In the genomic region with DNA sequence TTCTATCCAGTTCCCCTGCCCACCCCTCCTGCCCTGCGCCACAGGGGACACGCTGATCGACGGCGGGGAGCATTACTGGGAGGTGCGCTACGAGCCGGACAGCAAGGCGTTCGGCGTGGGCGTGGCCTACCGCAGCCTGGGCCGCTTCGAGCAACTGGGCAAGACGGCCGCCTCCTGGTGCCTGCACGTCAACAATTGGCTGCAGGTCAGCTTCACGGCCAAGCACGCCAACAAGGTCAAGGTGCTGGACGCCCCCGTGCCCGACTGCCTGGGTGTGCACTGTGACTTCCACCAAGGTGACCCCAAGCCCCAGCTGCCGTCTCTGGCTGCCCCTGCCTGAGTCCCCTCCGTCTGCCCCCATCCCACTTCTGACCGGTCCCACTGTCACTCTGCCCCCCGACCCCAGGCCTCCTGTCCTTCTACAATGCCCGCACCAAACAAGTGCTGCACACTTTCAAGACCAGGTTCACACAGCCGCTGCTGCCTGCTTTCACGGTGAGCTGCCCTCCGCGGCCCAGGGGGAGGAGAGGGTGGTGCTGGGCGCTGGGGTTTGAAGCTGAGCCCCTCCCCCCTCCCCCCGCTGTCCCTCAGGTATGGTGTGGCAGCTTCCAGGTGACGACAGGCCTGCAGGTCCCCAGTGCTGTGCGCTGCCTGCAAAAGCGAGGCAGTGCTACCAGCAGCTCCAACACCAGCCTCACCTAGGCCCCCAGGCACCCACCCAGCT, we compare ENCODE assay signal across 20 cellular contexts. TPM values are rescaled to one million over a fixed set of nuclear protein-coding genes. Genes with fewer than 3 reads are reported as not detected.
A peak's percentile ranks its signal among the peaks of the same experiment; 100 is the strongest.
DNase-seq lines count a peak whose midpoint lies in the region; ATAC-seq, FAIRE-seq and TF ChIP-seq lines count a peak whose summit lies in the region.
"Had no signal": no experiment of that assay in that cellular context is flagged by ENCODE, and none has a peak within 500 bp of the region (broad histone marks: within the 10 kb centered on the region; RNA-seq: fewer than 3 reads in every experiment).

No MANE protein-coding gene starts in this region.

- H3K27ac ChIP-seq in cardiac muscle cell (peak overlapping the region; percentile 43), left ventricle myocardium inferior (replicated peaks) (no peak overlapping the region), H1 (ENCODE audit: low read depth, low read length) (no peak overlapping the region), neuronal stem cell (replicated peaks; ENCODE audit: low read length) (no peak overlapping the region), small intestine (ENCODE audit: low read depth in 1 of 2, low read length in 1 of 2) (no peak overlapping the region)
- H3K27ac ChIP-seq: Peyer's patch had no signal

- H2AFZ ChIP-seq in H1 (ENCODE audit: low read length) (no peak overlapping the region), neuronal stem cell (ENCODE audit: low read length) (no peak overlapping the region)

- intact Hi-C loops in left ventricle myocardium inferior (cut with micrococcal nuclease) = no loop called here
- intact Hi-C loops in sciatic nerve (cut with DNase I) = no loop called here

- H3K4me1 ChIP-seq in cardiac muscle cell (ENCODE audit: low read depth) (no peaks in the 10 kb centered on the region), left ventricle myocardium inferior (peaks cover 16% of the 10 kb centered on the region), H1 (replicated peaks in 1 of 4; ENCODE audit: control insufficient read depth in 3 of 4, insufficient read depth in 4 of 4, low read length in 3 of 4) (peaks cover 0 to 4% (median 2%) of the 10 kb centered on the region in 4 experiments; a peak in 4 of 7 replicates), neuronal stem cell (ENCODE audit: control insufficient read depth in 2 of 2, insufficient read depth in 1 of 2, low read depth in 1 of 2, low read length in 2 of 2) (peaks cover 4 to 8% of the 10 kb centered on the region in 2 donors), small intestine (ENCODE audit: control insufficient read depth in 2 of 2, insufficient read depth in 1 of 2, low read depth in 1 of 2, low read length in 1 of 2) (no peaks in the 10 kb centered on the region)

- TF ChIP-seq CTCF in cardiac muscle cell (IDR thresholded peaks at IDR 0.05; ENCODE audit: low read depth, low read length) (no peak), left ventricle myocardium inferior (IDR thresholded peaks at IDR 0.05; ENCODE audit: borderline replicate concordance) (no peak), H1 (IDR thresholded peaks at IDR 0.05; ENCODE audit: control extremely low read depth in 1 of 3, insufficient read depth in 1 of 3, low read depth in 1 of 3, low read length in 3 of 3) (no peak)

- H3K14ac ChIP-seq in H1 (ENCODE audit: insufficient read length) (no peak overlapping the region), neuronal stem cell (ENCODE audit: low read length) (peak overlapping the region; percentile 50)

- no peak for ATAC-seq in sciatic nerve

- TF ChIP-seq POLR2A in H1 (IDR thresholded peaks at IDR 0.05; ENCODE audit: control extremely low read depth in 1 of 2, low read depth in 2 of 2, low read length in 2 of 2) = no peak

- CTCF ChIA-PET in H1 (lab: Charles Lee; ENCODE audit: partially characterized antibody) = interaction anchor here (0.6 to 8.2 kb wide), 12 partner anchors 9 to 266 kb away, joined by 3 to 71 read pairs (median 4); a partner anchor contains a TSS

- H3K18ac ChIP-seq in H1 (ENCODE audit: extremely low read depth, low read length) = no peak overlapping the region
- H3K18ac ChIP-seq in neuronal stem cell (ENCODE audit: low read length) = peak overlapping the region; percentile 54

- H3K4me3 ChIP-seq in cardiac muscle cell (no peak overlapping the region), left ventricle myocardium inferior (no peak overlapping the region), H1 (ENCODE audit: extremely low read depth in 1 of 4, insufficient read depth in 2 of 4, low read depth in 3 of 4, low read length in 4 of 4) (no peak overlapping the region), neuronal stem cell (ENCODE audit: low read length in 2 of 2) (no peak overlapping the region), small intestine (ENCODE audit: low read depth in 1 of 2, low read length in 2 of 2) (no peak overlapping the region)
- H3K4me3 ChIP-seq: MG63, Peyer's patch had no signal

- H3K4me2 ChIP-seq in H1 (ENCODE audit: insufficient read depth in 1 of 2, low read depth in 2 of 2, low read length in 2 of 2) (no peak overlapping the region), neuronal stem cell (ENCODE audit: insufficient read depth, low read length, poor library complexity, severe bottlenecking) (no peak overlapping the region)

- H2BK15ac ChIP-seq in H1 (ENCODE audit: low read length) = no peak overlapping the region
- no peak overlapping the region for H2BK15ac ChIP-seq in neuronal stem cell (ENCODE audit: low read length)

- no peaks in the 10 kb centered on the region for H3K79me1 ChIP-seq in H1 (ENCODE audit: low read depth, low read length)
- peaks cover 2% of the 10 kb centered on the region for H3K79me1 ChIP-seq in neuronal stem cell (ENCODE audit: low read depth, low read length)

- no peaks in the 10 kb centered on the region for H3K27me3 ChIP-seq in cardiac muscle cell
- H3K27me3 ChIP-seq in left ventricle myocardium inferior (ENCODE audit: low read depth) = no peaks in the 10 kb centered on the region
- H3K27me3 ChIP-seq in H1 (replicated peaks in 1 of 4; ENCODE audit: control insufficient read depth in 3 of 4, extremely low read depth in 1 of 4, insufficient read depth in 3 of 4, low read length in 3 of 4) = no peaks in the 10 kb centered on the region
- no peaks in the 10 kb centered on the region for H3K27me3 ChIP-seq in neuronal stem cell (ENCODE audit: control insufficient read depth in 3 of 3, insufficient read depth in 3 of 3, low read depth in 1 of 3, low read length in 3 of 3)
- H3K27me3 ChIP-seq in small intestine (ENCODE audit: control insufficient read depth in 2 of 2, insufficient read depth in 2 of 2, low read length in 2 of 2) = no peaks in the 10 kb centered on the region
- H3K27me3 ChIP-seq: MG63, Peyer's patch had no signal

- H3K36me3 ChIP-seq in cardiac muscle cell = no peaks in the 10 kb centered on the region
- H3K36me3 ChIP-seq in left ventricle myocardium inferior = no peaks in the 10 kb centered on the region
- peaks cover under 1 to 27% (median 5%) of the 10 kb centered on the region in 4 experiments; a peak in 7 of 8 replicates for H3K36me3 ChIP-seq in H1 (ENCODE audit: control insufficient read depth in 2 of 4, insufficient read depth in 4 of 4, low read length in 3 of 4)
- H3K36me3 ChIP-seq in neuronal stem cell (replicated peaks in 1 of 2; ENCODE audit: control insufficient read depth in 2 of 2, insufficient read depth in 2 of 2, low read length in 2 of 2) = peaks cover 4 to 15% of the 10 kb centered on the region in 2 donors
- peaks cover 0 to 3% of the 10 kb centered on the region in 2 donors for H3K36me3 ChIP-seq in small intestine (ENCODE audit: control insufficient read depth in 2 of 2, insufficient read depth in 2 of 2, low read length in 2 of 2)
- H3K36me3 ChIP-seq: MG63 had no signal

- TF ChIP-seq RAD21 in H1 (IDR thresholded peaks at IDR 0.05 in 1 of 2, conservative IDR thresholded peaks at IDR 0.05 in 1 of 2; ENCODE audit: low read depth in 2 of 2, low read length in 2 of 2) = no peak

- H3K56ac ChIP-seq in H1 (replicated peaks; ENCODE audit: insufficient read length, low read depth, low read length) = no peak overlapping the region

- peaks cover 4 to 11% of the 10 kb centered on the region in 2 experiments for H4K20me1 ChIP-seq in H1 (replicated peaks in 1 of 2; ENCODE audit: control insufficient read depth in 1 of 2, insufficient read depth in 2 of 2, low read length in 2 of 2)

- H3K79me2 ChIP-seq in H1 (ENCODE audit: control insufficient read depth in 1 of 2, insufficient read depth in 2 of 2, low read length in 2 of 2) = no peaks in the 10 kb centered on the region

- FAIRE-seq in H1 (lab: Jason Lieb, UNC) (no peak), small intestine (lab: Jason Lieb, UNC) (no peak)
- FAIRE-seq: A204.1, G401.6, GM12891 had no signal

- peaks cover 12% of the 10 kb centered on the region; the same call in 1 of the 2 replicates for H3K23me2 ChIP-seq in H1 (ENCODE audit: low read depth, low read length)

- H2AK5ac ChIP-seq in H1 (ENCODE audit: low read depth, low read length) = no peak overlapping the region
- no peak overlapping the region for H2AK5ac ChIP-seq in neuronal stem cell (ENCODE audit: low read depth, low read length)

- no peak overlapping the region for H4K5ac ChIP-seq in H1 (ENCODE audit: insufficient read length, low read depth, low read length)

- H3K23ac ChIP-seq in H1 (ENCODE audit: insufficient read length) (no peak overlapping the region), neuronal stem cell (ENCODE audit: low read depth, low read length, poor library complexity) (peak overlapping the region; percentile 90)

- no peak for TF ChIP-seq EP300 in H1 (IDR thresholded peaks at IDR 0.05; ENCODE audit: borderline replicate concordance in 1 of 2, low read depth in 2 of 2, low read length in 2 of 2)

- no peak overlapping the region for H4K91ac ChIP-seq in H1 (replicated peaks; ENCODE audit: insufficient read length, low read length)
- no peak overlapping the region for H4K91ac ChIP-seq in neuronal stem cell (ENCODE audit: low read depth, low read length, poor library complexity)

- POLR2A ChIA-PET in H1 (lab: Charles Lee; ENCODE audit: partially characterized antibody) = interaction anchor here (0.6 to 7.4 kb wide), 11 partner anchors 9 to 560 kb away, joined by 3 to 86 read pairs (median 3); a partner anchor contains a TSS

- H2BK12ac ChIP-seq in H1 (ENCODE audit: low read depth, low read length) (no peak overlapping the region), neuronal stem cell (ENCODE audit: low read length) (peak overlapping the region; percentile 17)

- 92% methylated on average over 30 of the region's 37 CpGs; no CpG with 5 or more reads in 1 of the 2 experiments for WGBS in H1 (ENCODE audit: extremely low coverage in 1 of 2, insufficient coverage in 1 of 2, insufficient read length in 1 of 2, insufficient replicate concordance in 2 of 2, low coverage in 1 of 2, low lambda C conversion rate in 2 of 2, missing lambda C conversion rate in 1 of 2), 2 experiments
- no CpG with 5 or more reads among the region's 37 CpGs for WGBS in neuronal stem cell (ENCODE audit: extremely low coverage in 2 of 2, insufficient read length in 2 of 2, insufficient replicate concordance in 1 of 2), 2 donors
- 61 to 85% (median 76%) methylated on average over 28 to 37 of the region's 37 CpGs for WGBS in small intestine, 3 donors

- H3K4ac ChIP-seq in H1 (replicated peaks; ENCODE audit: insufficient read length, low read depth, low read length) (no peak overlapping the region), neuronal stem cell (ENCODE audit: low read length) (no peak overlapping the region)

- no peak overlapping the region for H2BK20ac ChIP-seq in H1 (ENCODE audit: low read length)

- no peak overlapping the region for H3K9ac ChIP-seq in H1 (replicated peaks in 1 of 4; ENCODE audit: extremely low read depth in 1 of 4, low read depth in 3 of 4, low read length in 3 of 4)
- peak overlapping the region; percentile 39 for H3K9ac ChIP-seq in neuronal stem cell (ENCODE audit: low read depth, low read length, poor library complexity)

- H4K8ac ChIP-seq in H1 (ENCODE audit: extremely low read depth, insufficient read depth, low read length) (no peak overlapping the region; the same call in 1 of the 2 replicates), neuronal stem cell (ENCODE audit: low read depth, low read length) (peak overlapping the region; percentile 57)

- no peak overlapping the region for H2BK120ac ChIP-seq in H1 (replicated peaks; ENCODE audit: low read depth, low read length)
- no peak overlapping the region for H2BK120ac ChIP-seq in neuronal stem cell (ENCODE audit: low read depth, low read length)

- peak in 1 of 2 donors; percentile 13 for DNase-seq in cardiac muscle cell (ENCODE audit: low read depth in 1 of 2, low spot score in 1 of 2)
- DNase-seq in left ventricle myocardium inferior = no peak
- DNase-seq in H1 (ENCODE audit: low read depth in 1 of 2, low spot score in 2 of 2) = no peak
- no peak for DNase-seq in neuronal stem cell (ENCODE audit: low spot score)
- no peak for DNase-seq in central memory CD4-positive, alpha-beta T cell
- DNase-seq in sciatic nerve (ENCODE audit: low spot score) = no peak
- DNase-seq in NOMO-1 treated with dmso at 0.1 percent for 144 hours (lab: John Stamatoyannopoulos, UW; ENCODE audit: unreplicated experiment) = no peak
- no peak for DNase-seq in small intestine
- DNase-seq: DMS79, MG63, NCI-H1092 treated with DMSO at 0.1 percent for 48 hours, NCI-H1694 treated with DMSO at 0.1 percent for 48 hours, NCI-H446 treated with DMSO at 0.1 percent for 48 hours, NCI-H774, Peyer's patch, SHP77 treated with DMSO at 0.1 percent for 48 hours had no signal

- no peak overlapping the region for H2BK5ac ChIP-seq in H1 (ENCODE audit: low read depth, low read length)
- no peak overlapping the region for H2BK5ac ChIP-seq in neuronal stem cell (ENCODE audit: low read length)

- H3K9me3 ChIP-seq in cardiac muscle cell (ENCODE audit: low read depth) = no peaks in the 10 kb centered on the region
- peaks cover 4% of the 10 kb centered on the region for H3K9me3 ChIP-seq in left ventricle myocardium inferior (replicated peaks)
- H3K9me3 ChIP-seq in H1 (ENCODE audit: insufficient read depth in 2 of 2, low read depth in 1 of 2, low read length in 1 of 2) = peaks cover 0 to 4% of the 10 kb centered on the region in 2 experiments; a peak in 2 of 4 replicates
- peaks cover 6 to 10% of the 10 kb centered on the region in 2 donors for H3K9me3 ChIP-seq in neuronal stem cell (replicated peaks in 1 of 2; ENCODE audit: control insufficient read depth in 2 of 2, insufficient read depth in 1 of 2, low read depth in 1 of 2, low read length in 2 of 2)
- no peaks in the 10 kb centered on the region for H3K9me3 ChIP-seq in small intestine (ENCODE audit: control insufficient read depth, low read depth)
- H3K9me3 ChIP-seq: MG63 had no signal

RNA-seq across cellular contexts. Expression of a gene that starts 15.5 kb away (rescaled TPM):
- total RNA-seq in cardiac muscle cell (12.3 and 18.0 TPM in 2 replicates), left ventricle myocardium inferior (2.6 TPM), sciatic nerve (3.7 TPM)
- polyA plus RNA-seq in cardiac muscle cell (18.7 and 20.3 TPM in 2 replicates), H1 (2011; rRNA removed) (33.6 and 37.3 TPM in 2 replicates), small intestine (100 to 1,000 TPM in 2 of 3 donors, 10 to 100 TPM in 1; 85.8 to 261 (median 194) TPM)
- total RNA-seq in H1 (2021; fragmentation: NEBNext Ultra II Directional; extraction: Animal tissue kit (Norgen Biotek cat#: 25700)) = 15.3 and 18.1 TPM in 2 replicates
- polyA plus RNA-seq in H1 (2011; cell fraction: cytosol; rRNA removed) = 39.4 TPM
- polyA plus RNA-seq in H1 (2011; cell fraction: nucleus; rRNA removed) = 33.5 TPM
- polyA plus RNA-seq in H1 (2012, experiment 1 of 2) = 21.5 to 32.2 TPM (median 25.1 TPM) in 4 replicates
- polyA plus RNA-seq in H1 (2012, experiment 2 of 2) = 30.2 TPM
- 18.5 TPM for polyA plus RNA-seq in H1 (2013, experiment 1 of 2)
- 19.0 TPM for polyA plus RNA-seq in H1 (2013, experiment 2 of 2)
- polyA minus RNA-seq in H1 (2011; rRNA and poly(A)+ RNA removed) = 11.4 and 11.9 TPM in 2 replicates
- 12.0 TPM for polyA minus RNA-seq in H1 (2011; cell fraction: cytosol; rRNA and poly(A)+ RNA removed)
- polyA minus RNA-seq in H1 (2011; cell fraction: nucleus; rRNA and poly(A)+ RNA removed) = 8.0 TPM
- polyA plus RNA-seq in neuronal stem cell (2013, experiment 1 of 2) = 6.4 TPM
- polyA plus RNA-seq in neuronal stem cell (2013, experiment 2 of 2) = 7.4 TPM

RNA-seq across cellular contexts. Expression of a gene that starts 18.7 kb away (rescaled TPM):
- total RNA-seq in cardiac muscle cell = 16.3 and 24.7 TPM in 2 replicates
- 18.5 and 23.2 TPM in 2 replicates for polyA plus RNA-seq in cardiac muscle cell
- total RNA-seq in left ventricle myocardium inferior = not detected
- 54.8 and 58.8 TPM in 2 replicates for total RNA-seq in H1 (2021; fragmentation: NEBNext Ultra II Directional; extraction: Animal tissue kit (Norgen Biotek cat#: 25700))
- 181 and 194 TPM in 2 replicates for polyA plus RNA-seq in H1 (2011; rRNA removed)
- 135 TPM for polyA plus RNA-seq in H1 (2011; cell fraction: cytosol; rRNA removed)
- polyA plus RNA-seq in H1 (2011; cell fraction: nucleus; rRNA removed) = 150 TPM
- 50.5 to 86.8 TPM (median 84.0 TPM) in 4 replicates for polyA plus RNA-seq in H1 (2012, experiment 1 of 2)
- 95.6 TPM for polyA plus RNA-seq in H1 (2012, experiment 2 of 2)
- 46.1 TPM for polyA plus RNA-seq in H1 (2013, experiment 1 of 2)
- 42.6 TPM for polyA plus RNA-seq in H1 (2013, experiment 2 of 2)
- 26.0 and 38.0 TPM in 2 replicates for polyA minus RNA-seq in H1 (2011; rRNA and poly(A)+ RNA removed)
- polyA minus RNA-seq in H1 (2011; cell fraction: cytosol; rRNA and poly(A)+ RNA removed) = 40.8 TPM
- polyA minus RNA-seq in H1 (2011; cell fraction: nucleus; rRNA and poly(A)+ RNA removed) = 25.0 TPM
- 34.4 TPM for polyA plus RNA-seq in neuronal stem cell (2013, experiment 1 of 2)
- 34.5 TPM for polyA plus RNA-seq in neuronal stem cell (2013, experiment 2 of 2)
- 0.31 TPM for total RNA-seq in sciatic nerve
- polyA plus RNA-seq in small intestine = 1 to 10 TPM; 1.8 to 3.2 (median 2.2) TPM
- polyA plus RNA-seq: CD14-positive monocyte had no signal

RNA-seq across cellular contexts. Expression of a gene that starts 20.3 kb away (rescaled TPM):
- total RNA-seq in cardiac muscle cell (14.4 and 19.8 TPM in 2 replicates), left ventricle myocardium inferior (19.2 TPM), sciatic nerve (13.1 TPM)
- polyA plus RNA-seq in cardiac muscle cell (19.2 and 24.3 TPM in 2 replicates), H1 (2011; rRNA removed) (22.9 and 31.6 TPM in 2 replicates), small intestine (10 to 100 TPM; 27.0 to 45.1 (median 43.8) TPM)
- total RNA-seq in H1 (2021; fragmentation: NEBNext Ultra II Directional; extraction: Animal tissue kit (Norgen Biotek cat#: 25700)) = 24.2 and 27.7 TPM in 2 replicates
- 25.7 TPM for polyA plus RNA-seq in H1 (2011; cell fraction: cytosol; rRNA removed)
- polyA plus RNA-seq in H1 (2011; cell fraction: nucleus; rRNA removed) = 32.1 TPM
- 15.1 to 38.3 TPM (median 35.6 TPM) in 4 replicates for polyA plus RNA-seq in H1 (2012, experiment 1 of 2)
- polyA plus RNA-seq in H1 (2012, experiment 2 of 2) = 21.6 TPM
- polyA plus RNA-seq in H1 (2013, experiment 1 of 2) = 15.0 TPM
- polyA plus RNA-seq in H1 (2013, experiment 2 of 2) = 12.4 TPM
- polyA minus RNA-seq in H1 (2011; rRNA and poly(A)+ RNA removed) = 10.8 and 12.6 TPM in 2 replicates
- 13.0 TPM for polyA minus RNA-seq in H1 (2011; cell fraction: cytosol; rRNA and poly(A)+ RNA removed)
- 15.3 TPM for polyA minus RNA-seq in H1 (2011; cell fraction: nucleus; rRNA and poly(A)+ RNA removed)
- polyA plus RNA-seq in neuronal stem cell (2013, experiment 1 of 2) = 20.6 TPM
- 22.4 TPM for polyA plus RNA-seq in neuronal stem cell (2013, experiment 2 of 2)

RNA-seq across cellular contexts. Expression of a gene that starts 20.9 kb away (rescaled TPM):
- total RNA-seq in cardiac muscle cell (0.92 and 2.5 TPM in 2 replicates), left ventricle myocardium inferior (not detected), sciatic nerve (0.85 TPM)
- polyA plus RNA-seq in cardiac muscle cell (0.84 and 2.9 TPM in 2 replicates), H1 (2011; rRNA removed) (0.39 and 0.58 TPM in 2 replicates), small intestine (1 to 10 TPM; 1.2 to 6.2 (median 4.0) TPM)
- 0.38 and 0.41 TPM in 2 replicates for total RNA-seq in H1 (2021; fragmentation: NEBNext Ultra II Directional; extraction: Animal tissue kit (Norgen Biotek cat#: 25700))
- polyA plus RNA-seq in H1 (2011; cell fraction: cytosol; rRNA removed) = 0.40 TPM
- polyA plus RNA-seq in H1 (2011; cell fraction: nucleus; rRNA removed) = 0.17 TPM
- polyA plus RNA-seq in H1 (2012, experiment 1 of 2) = 0.19 to 0.50 TPM (median 0.50 TPM) in 3 of 4 replicates, not detected in the other
- polyA plus RNA-seq in H1 (2012, experiment 2 of 2) = 0.55 TPM
- polyA plus RNA-seq in H1 (2013, experiment 1 of 2) = 1.1 TPM
- polyA plus RNA-seq in H1 (2013, experiment 2 of 2) = 1.1 TPM
- not detected in 2 replicates for polyA minus RNA-seq in H1 (2011; rRNA and poly(A)+ RNA removed)
- polyA minus RNA-seq in H1 (2011; cell fraction: cytosol; rRNA and poly(A)+ RNA removed) = not detected
- not detected for polyA minus RNA-seq in H1 (2011; cell fraction: nucleus; rRNA and poly(A)+ RNA removed)
- polyA plus RNA-seq in neuronal stem cell (2013, experiment 1 of 2) = 1.2 TPM
- polyA plus RNA-seq in neuronal stem cell (2013, experiment 2 of 2) = 1.3 TPM

RNA-seq across cellular contexts. Expression of a gene that starts 44.0 kb away (rescaled TPM):
- total RNA-seq in cardiac muscle cell (78.4 and 144 TPM in 2 replicates), left ventricle myocardium inferior (0.16 TPM), sciatic nerve (not detected)
- polyA plus RNA-seq in cardiac muscle cell (93.2 and 129 TPM in 2 replicates), H1 (2011; rRNA removed) (10.7 and 15.5 TPM in 2 replicates), small intestine (10 to 100 TPM in 2 of 3 donors, 1 to 10 TPM in 1; 8.4 to 25.7 (median 12.7) TPM)
- total RNA-seq in H1 (2021; fragmentation: NEBNext Ultra II Directional; extraction: Animal tissue kit (Norgen Biotek cat#: 25700)) = 5.8 and 7.3 TPM in 2 replicates
- polyA plus RNA-seq in H1 (2011; cell fraction: cytosol; rRNA removed) = 6.7 TPM
- polyA plus RNA-seq in H1 (2011; cell fraction: nucleus; rRNA removed) = 29.9 TPM
- polyA plus RNA-seq in H1 (2012, experiment 1 of 2) = 3.0 to 7.8 TPM (median 5.7 TPM) in 4 replicates
- 15.8 TPM for polyA plus RNA-seq in H1 (2012, experiment 2 of 2)
- 4.3 TPM for polyA plus RNA-seq in H1 (2013, experiment 1 of 2)
- 4.3 TPM for polyA plus RNA-seq in H1 (2013, experiment 2 of 2)
- polyA minus RNA-seq in H1 (2011; rRNA and poly(A)+ RNA removed) = 1.2 and 1.9 TPM in 2 replicates
- polyA minus RNA-seq in H1 (2011; cell fraction: cytosol; rRNA and poly(A)+ RNA removed) = 2.8 TPM
- polyA minus RNA-seq in H1 (2011; cell fraction: nucleus; rRNA and poly(A)+ RNA removed) = 3.5 TPM
- 0.26 TPM for polyA plus RNA-seq in neuronal stem cell (2013, experiment 1 of 2)
- polyA plus RNA-seq in neuronal stem cell (2013, experiment 2 of 2) = 0.32 TPM
- polyA plus RNA-seq: CD14-positive monocyte had no signal

Comparison
In these comparisons a context has a peak if more than half of its experiments do, and no peak if none do; other contexts are left out.
1. RNA of a gene that starts 18.7 kb away (total RNA-seq): 54.8 to 58.8 TPM in H1 and 16.3 to 24.7 TPM in cardiac muscle cell; 0.31 TPM in sciatic nerve (single experiment) and not detected in left ventricle myocardium inferior (single experiment); every median in the first group is over 10 times any median in the second.